24 cellular contexts compared by ENCODE assay signal in genomic region chr3:152591448-152592003, GRCh38.
"Had no signal": no experiment of that assay in that cellular context is flagged by ENCODE, and none has a peak within 500 bp of the region (broad histone marks: within the 10 kb centered on the region; RNA-seq: fewer than 3 reads in every experiment).

No MANE protein-coding gene starts in this region.

- H3K9me3 ChIP-seq: adrenal gland, colonic mucosa had no signal

- ATAC-seq: activated CD8-positive, alpha-beta T cell treated with anti-CD3 and anti-CD28 coated beads, Interleukin-2, amount 10 ng/mL, durations not matched to agents 7 days and 5 days; PC-3; T-helper 17 cell had no signal

- FAIRE-seq: RCC 7860 had no signal

- H3K27ac ChIP-seq: adrenal gland, colonic mucosa had no signal

- H3K4me3 ChIP-seq: adrenal gland, colonic mucosa had no signal

- H3K36me3 ChIP-seq: adrenal gland, colonic mucosa had no signal

- DNase-seq: activated CD4-positive, alpha-beta T cell treated with anti-CD3 and anti-CD28 coated beads for 48 hours; activated CD4-positive, alpha-beta T cell treated with anti-CD3 and anti-CD28 coated beads, Interleukin-2, amount 50 U/mL, for 4 hours; activated CD4-positive, CD25-positive, alpha-beta regulatory T cell treated with anti-CD3 and anti-CD28 coated beads, Interleukin-2, amount 50 U/mL, for 72 hours; activated CD8-positive, alpha-beta memory T cell treated with anti-CD3 and anti-CD28 coated beads, Interleukin-2, amount 50 U/mL, for 48 hours; activated CD8-positive, alpha-beta T cell treated with anti-CD3 and anti-CD28 coated beads, Interleukin-2, amount 10 ng/mL, durations not matched to agents 7 days and 5 days; activated naive CD4-positive, alpha-beta T cell treated with anti-CD3 and anti-CD28 coated beads, Interleukin-2, amount 50 U/mL, for 16 hours; activated naive CD8-positive, alpha-beta T cell treated with anti-CD3 and anti-CD28 coated beads, Interleukin-2, amount 10 ng/mL, durations not matched to agents 7 days and 5 days; activated T-cell treated with anti-CD3 and anti-CD28 coated beads, Interleukin-2, amount 50 U/mL, for 1 hour; adrenal gland; anterior cingulate cortex; colonic mucosa; Karpas-422; NCI-H1105 treated with DMSO at 0.1 percent for 48 hours; NCI-H1930; NCI-H2171; NCI-H345; NCI-H510A; NCI-H526 treated with DMSO at 0.1 percent for 48 hours; NCI-H82; PC-3; SHP77 treated with DMSO at 0.1 percent for 48 hours; T-helper 17 cell; T1000 had no signal

- H3K27me3 ChIP-seq: adrenal gland, colonic mucosa had no signal
